Comparison of ENCODE assay signal across 22 cellular contexts in the genomic region with DNA sequence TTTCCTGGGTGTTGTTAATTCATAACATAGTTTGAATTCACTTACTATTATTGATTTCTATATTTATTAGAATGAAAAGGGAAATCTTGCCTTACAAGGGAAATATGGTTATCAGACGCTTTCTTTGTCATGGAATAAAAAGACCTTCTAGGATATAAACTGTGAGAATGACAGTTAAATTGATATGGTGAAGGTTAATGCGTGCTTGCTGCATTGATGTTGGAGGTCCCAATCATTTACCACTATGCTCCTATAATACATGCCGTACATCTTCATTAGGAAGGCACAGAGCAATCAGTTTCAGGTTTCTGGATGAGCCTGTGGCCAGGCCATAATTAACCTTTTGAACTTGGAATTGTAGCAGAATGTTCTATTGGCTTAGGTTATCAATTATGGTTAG.
"Had no signal": no experiment of that assay in that cellular context is flagged by ENCODE, and none has a peak within 500 bp of the region (broad histone marks: within the 10 kb centered on the region; RNA-seq: fewer than 3 reads in every experiment).

No MANE protein-coding gene starts in this region.

- DNase-seq: cortex of kidney; effector CD8-positive, alpha-beta T cell; effector memory CD8-positive, alpha-beta T cell; endodermal cell; erythroblast; esophagus squamous epithelium; foreskin fibroblast; gastrocnemius medialis; glutamatergic neuron; head of caudate nucleus; heart right ventricle; hippocampal formation; left cardiac atrium; left lung; left ventricle myocardium superior; lower lobe of right lung; mesenchymal stem cell; mucosa of descending colon; naive B cell; naive thymus-derived CD8-positive, alpha-beta T cell had no signal

- H3K36me3 ChIP-seq: esophagus squamous epithelium, gastrocnemius medialis, heart right ventricle, left lung, lower lobe of right lung had no signal

- H3K4me1 ChIP-seq: esophagus squamous epithelium, gastrocnemius medialis, heart right ventricle, left lung, lower lobe of right lung had no signal

- ATAC-seq: effector memory CD8-positive, alpha-beta T cell; esophagus mucosa; gastrocnemius medialis; heart right ventricle; left cardiac atrium; left lung; left ventricle myocardium superior; lower lobe of right lung; mucosa of descending colon; naive thymus-derived CD8-positive, alpha-beta T cell had no signal

- H3K27me3 ChIP-seq: esophagus squamous epithelium, gastrocnemius medialis, heart right ventricle, left lung had no signal

- H3K27ac ChIP-seq: epithelial cell of prostate, esophagus squamous epithelium, gastrocnemius medialis, heart right ventricle, left lung, lower lobe of right lung had no signal

- H3K4me3 ChIP-seq: esophagus squamous epithelium, gastrocnemius medialis, heart right ventricle, left lung, lower lobe of right lung, mucosa of descending colon had no signal

- H3K9me3 ChIP-seq: gastrocnemius medialis, left lung, lower lobe of right lung, mucosa of descending colon had no signal
